In genomic region chr7:30459591-30460245, GRCh38 we compare ENCODE assay signal across 10 cellular contexts. TPM values are rescaled to one million over a fixed set of nuclear protein-coding genes. Genes with fewer than 3 reads are reported as not detected.
DNase-seq lines count a peak whose midpoint lies in the region; ATAC-seq and TF ChIP-seq lines count a peak whose summit lies in the region.
"Had no signal": no experiment of that assay in that cellular context is flagged by ENCODE, and none has a peak within 500 bp of the region (broad histone marks: within the 10 kb centered on the region; RNA-seq: fewer than 3 reads in every experiment).

No MANE protein-coding gene starts in this region.

- no peaks in the 10 kb centered on the region for H3K27me3 ChIP-seq in Peyer's patch

- TF ChIP-seq POLR2A in Peyer's patch (IDR thresholded peaks at IDR 0.05): no peak

- peak overlapping the region in 3 of 4 donors; percentile 8 to 60 (median 53) for H3K27ac ChIP-seq in Peyer's patch

- peaks cover 0 to 19% (median 9%) of the 10 kb centered on the region in 4 donors for H3K4me1 ChIP-seq in Peyer's patch

- intact Hi-C loops in posterior vena cava (cut with DNase I): no loop called here

- peak; percentile 83 for DNase-seq in AG20443 (ENCODE audit: low spot score)
- DNase-seq in Peyer's patch: peak in 1 of 3 donors; percentile 75
- DNase-seq in fibroblast of gingiva (ENCODE audit: low read depth): peak; percentile 96
- DNase-seq in posterior vena cava (ENCODE audit: low spot score): peak; percentile 92
- DNase-seq in COR-L47 (lab: John Stamatoyannopoulos, UW): no peak
- no peak for DNase-seq in activated CD8-positive, alpha-beta memory T cell treated with anti-CD3 and anti-CD28 coated beads, Interleukin-2, amount 50 U/mL, for 48 hours
- DNase-seq: activated T-cell treated with anti-CD3 and anti-CD28 coated beads, Interleukin-2, amount 50 U/mL, for 48 hours; NCI-H774 had no signal

- no peak for ATAC-seq in HG02852 (IDR thresholded peaks at IDR 0.05; ENCODE audit: unreplicated experiment)
- ATAC-seq in HG03354 (IDR thresholded peaks at IDR 0.05; ENCODE audit: poor library complexity, severe bottlenecking, unreplicated experiment): no peak

- no peak overlapping the region for H3K4me3 ChIP-seq in Peyer's patch

- TF ChIP-seq CTCF in Peyer's patch (IDR thresholded peaks at IDR 0.05): no peak

- H3K36me3 ChIP-seq in Peyer's patch: peaks cover 0 to 23% (median 0%) of the 10 kb centered on the region in 3 donors

- no peaks in the 10 kb centered on the region for H3K9me3 ChIP-seq in Peyer's patch

RNA-seq across cellular contexts. Expression of gene NOD1, which starts 18.9 kb away (rescaled TPM):
- 10 to 100 TPM in 3 of 4 donors, 1 to 10 TPM in 1; 4.0 to 29.7 (median 21.0) TPM for total RNA-seq in Peyer's patch
- total RNA-seq in posterior vena cava: 10 to 100 TPM; 16.6 to 18.0 TPM

RNA-seq across cellular contexts. Expression of gene GGCT, which starts 44.9 kb away (rescaled TPM):
- total RNA-seq in Peyer's patch (10 to 100 TPM; 18.1 to 24.8 (median 19.2) TPM), posterior vena cava (10 to 100 TPM; 19.9 to 22.5 TPM)

Comparison
In these comparisons a context has a peak if more than half of its experiments do, and no peak if none do; other contexts are left out.
1. DNase-seq: peak in AG20443 (single experiment), fibroblast of gingiva (single experiment) and posterior vena cava (single experiment); none in COR-L47 (single experiment) and activated CD8-positive, alpha-beta memory T cell treated with anti-CD3 and anti-CD28 coated beads, Interleukin-2, amount 50 U/mL, for 48 hours (single experiment).